In the genomic region with DNA sequence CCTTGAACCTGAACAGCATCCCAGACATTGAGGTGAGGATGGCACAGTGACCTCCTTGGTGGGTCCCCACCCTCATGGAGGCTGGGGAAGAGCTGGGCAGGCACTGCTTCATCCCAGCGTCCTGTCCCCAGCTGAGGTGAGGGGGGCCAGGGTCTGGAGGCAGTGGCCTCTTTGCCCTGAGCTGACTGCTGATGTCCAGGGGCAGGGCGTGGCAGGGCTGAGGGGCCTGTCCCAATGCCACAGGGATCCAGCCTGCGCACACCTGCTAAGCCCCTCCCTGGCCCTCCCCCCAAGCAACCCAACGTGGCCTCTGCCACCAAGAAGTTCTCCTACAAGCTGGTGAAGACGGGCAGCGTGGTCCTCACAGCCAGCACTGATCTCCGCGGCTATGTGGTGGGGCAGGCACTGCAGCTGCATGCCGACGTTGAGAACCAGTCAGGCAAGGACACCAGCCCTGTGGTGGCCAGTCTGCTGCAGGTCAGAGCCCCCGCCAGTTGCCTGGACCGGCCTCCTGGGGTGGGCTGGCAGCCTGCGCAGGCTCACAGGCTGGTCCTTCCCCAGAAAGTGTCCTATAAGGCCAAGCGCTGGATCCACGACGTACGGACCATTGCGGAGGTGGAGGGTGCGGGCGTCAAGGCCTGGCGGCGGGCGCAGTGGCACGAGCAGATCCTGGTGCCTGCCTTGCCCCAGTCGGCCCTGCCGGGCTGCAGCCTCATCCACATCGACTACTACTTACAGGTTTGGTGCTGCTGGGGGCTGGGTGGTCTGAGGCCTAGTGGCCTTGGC, we compare ENCODE assay signal across 21 cellular contexts. TPM values are rescaled to one million over a fixed set of nuclear protein-coding genes. Genes with fewer than 3 reads are reported as not detected.
DNase-seq lines count a peak whose midpoint lies in the region; ATAC-seq and TF ChIP-seq lines count a peak whose summit lies in the region.
"Had no signal": no experiment of that assay in that cellular context is flagged by ENCODE, and none has a peak within 500 bp of the region (broad histone marks: within the 10 kb centered on the region; RNA-seq: fewer than 3 reads in every experiment).

No MANE protein-coding gene starts in this region.

- H3K9me3 Mint-ChIP-seq in Calu3 (ENCODE audit: low read depth, unreplicated experiment) (no peaks in the 10 kb centered on the region), progenitor cell of endocrine pancreas (ENCODE audit: low read depth) (no peaks in the 10 kb centered on the region)
- H3K9me3 Mint-ChIP-seq: activated CD4-positive, alpha-beta T cell treated with anti-CD3 and anti-CD28 coated beads, Interleukin-2, amount 10 ng/mL, durations not matched to agents 7 days and 5 days; activated naive CD4-positive, alpha-beta T cell treated with anti-CD3 and anti-CD28 coated beads, Interleukin-2, amount 10 ng/mL, durations not matched to agents 7 days and 5 days; CD8-positive, alpha-beta T cell; stimulated activated naive CD8-positive, alpha-beta T cell treated with anti-CD3 and anti-CD28 coated beads, Interleukin-15, amount 100 ng/mL, for 72 hours had no signal

- H3K27ac ChIP-seq in RWPE1 = peak overlapping the region; percentile 100
- H3K27ac ChIP-seq in epithelial cell of prostate = peak overlapping the region; percentile 99
- H3K27ac ChIP-seq: coronary artery had no signal

- peaks cover 68% of the 10 kb centered on the region for H3K36me3 Mint-ChIP-seq in Calu3 (ENCODE audit: insufficient read depth, unreplicated experiment)
- H3K36me3 Mint-ChIP-seq in progenitor cell of endocrine pancreas (ENCODE audit: insufficient read depth) = peaks cover 2% of the 10 kb centered on the region

- DNase-seq in Calu3 = no peak
- no peak for DNase-seq in RWPE1 (ENCODE audit: low spot score)
- no peak for DNase-seq in epithelial cell of prostate (ENCODE audit: low read depth, low spot score)
- no peak for DNase-seq in progenitor cell of endocrine pancreas (ENCODE audit: low spot score, unreplicated experiment)
- no peak for DNase-seq in NCI-H82 treated with DMSO at 0.1 percent for 48 hours (lab: John Stamatoyannopoulos, UW; ENCODE audit: unreplicated experiment)
- DNase-seq in NCI-H1436 treated with DMSO at 0.1 percent for 48 hours (lab: John Stamatoyannopoulos, UW) = no peak
- no peak for DNase-seq in DMS79 (lab: John Stamatoyannopoulos, UW)
- DNase-seq: activated CD4-positive, alpha-beta T cell treated with anti-CD3 and anti-CD28 coated beads, Interleukin-2, amount 10 ng/mL, durations not matched to agents 7 days and 5 days; activated naive CD4-positive, alpha-beta T cell treated with anti-CD3 and anti-CD28 coated beads, Interleukin-2, amount 10 ng/mL, durations not matched to agents 7 days and 5 days; CD8-positive, alpha-beta T cell; DND-41; foreskin fibroblast; KG1; NCI-H2081 treated with DMSO at 0.1 percent for 48 hours; NCI-H510A; stimulated activated naive CD8-positive, alpha-beta T cell treated with anti-CD3 and anti-CD28 coated beads, Interleukin-15, amount 100 ng/mL, for 72 hours; T1000 had no signal

- H3K4me1 Mint-ChIP-seq in Calu3 (ENCODE audit: low read depth, unreplicated experiment) (peaks cover 35% of the 10 kb centered on the region), progenitor cell of endocrine pancreas (ENCODE audit: low read depth) (peaks cover 18% of the 10 kb centered on the region)

- POLR2A ChIA-PET in RWPE1 (lab: Yijun Ruan, JAX; ENCODE audit: low non-redundant PET) = interaction anchor here (0.6 to 3.4 kb wide), 2 partner anchors 9 to 23 kb away, joined by 3 to 14 read pairs; a partner anchor contains a TSS

- H3K27ac Mint-ChIP-seq in Calu3 (ENCODE audit: unreplicated experiment) (peak overlapping the region; percentile 95), progenitor cell of endocrine pancreas (peak overlapping the region; percentile 77)
- H3K27ac Mint-ChIP-seq: activated CD4-positive, alpha-beta T cell treated with anti-CD3 and anti-CD28 coated beads, Interleukin-2, amount 10 ng/mL, durations not matched to agents 7 days and 5 days; activated naive CD4-positive, alpha-beta T cell treated with anti-CD3 and anti-CD28 coated beads, Interleukin-2, amount 10 ng/mL, durations not matched to agents 7 days and 5 days; CD8-positive, alpha-beta T cell had no signal

- H3K4me3 Mint-ChIP-seq in Calu3 (ENCODE audit: low read depth, unreplicated experiment) = peak overlapping the region; percentile 49
- H3K4me3 Mint-ChIP-seq in progenitor cell of endocrine pancreas (ENCODE audit: low read depth) = no peak overlapping the region
- H3K4me3 Mint-ChIP-seq: activated CD4-positive, alpha-beta T cell treated with anti-CD3 and anti-CD28 coated beads, Interleukin-2, amount 10 ng/mL, durations not matched to agents 7 days and 5 days; activated naive CD4-positive, alpha-beta T cell treated with anti-CD3 and anti-CD28 coated beads, Interleukin-2, amount 10 ng/mL, durations not matched to agents 7 days and 5 days; CD8-positive, alpha-beta T cell; stimulated activated naive CD8-positive, alpha-beta T cell treated with anti-CD3 and anti-CD28 coated beads, Interleukin-15, amount 100 ng/mL, for 72 hours had no signal

- CTCF ChIA-PET in Calu3 (lab: Charles Lee) (no interaction called here), RWPE1 (lab: Yijun Ruan, JAX) (interaction anchor here (0.6 to 1.3 kb wide), 2 partner anchors 35 to 77 kb away, joined by 4 to 5 read pairs; no protein-coding TSS in a partner anchor)

- intact Hi-C loops in Calu3 (cut with micrococcal nuclease; ENCODE audit: unreplicated experiment) = no loop called here

- H3K27me3 Mint-ChIP-seq in Calu3 (ENCODE audit: unreplicated experiment) = no peaks in the 10 kb centered on the region
- H3K27me3 Mint-ChIP-seq in progenitor cell of endocrine pancreas = no peaks in the 10 kb centered on the region
- H3K27me3 Mint-ChIP-seq: activated CD4-positive, alpha-beta T cell treated with anti-CD3 and anti-CD28 coated beads, Interleukin-2, amount 10 ng/mL, durations not matched to agents 7 days and 5 days; activated naive CD4-positive, alpha-beta T cell treated with anti-CD3 and anti-CD28 coated beads, Interleukin-2, amount 10 ng/mL, durations not matched to agents 7 days and 5 days; stimulated activated naive CD8-positive, alpha-beta T cell treated with anti-CD3 and anti-CD28 coated beads, Interleukin-15, amount 100 ng/mL, for 72 hours had no signal

- no TSS peak for BruUV-seq in Calu3 (replicated peaks; lab: Mats Ljungman, UMichigan)

- no peak for ATAC-seq in GM18498 (IDR thresholded peaks at IDR 0.05; ENCODE audit: unreplicated experiment)
- ATAC-seq: CD8-positive, alpha-beta T cell; mucosa of descending colon; sciatic nerve; stimulated activated naive CD8-positive, alpha-beta T cell treated with anti-CD3 and anti-CD28 coated beads, Interleukin-15, amount 100 ng/mL, for 72 hours had no signal

- TF ChIP-seq CTCF in Calu3 (IDR thresholded peaks at IDR 0.05; ENCODE audit: unreplicated experiment) = no peak
- no peak for TF ChIP-seq CTCF in RWPE1 (conservative IDR thresholded peaks at IDR 0.05; ENCODE audit: low read depth)
- no peak for TF ChIP-seq CTCF in progenitor cell of endocrine pancreas (IDR thresholded peaks at IDR 0.05; ENCODE audit: unreplicated experiment)

RNA-seq across cellular contexts. Expression of a gene that starts 4.9 kb away (rescaled TPM):
- total RNA-seq in Calu3 (2022) = 56.0 and 61.7 TPM in 2 replicates
- 159 and 167 TPM in 2 replicates for total RNA-seq in progenitor cell of endocrine pancreas

RNA-seq across cellular contexts. Expression of a gene that starts 8.4 kb away (rescaled TPM):
- 86.4 and 93.7 TPM in 2 replicates for total RNA-seq in Calu3 (2022)
- 64.0 and 74.9 TPM in 2 replicates for total RNA-seq in progenitor cell of endocrine pancreas

RNA-seq across cellular contexts. Expression of a gene that starts 23.6 kb away (rescaled TPM):
- total RNA-seq in Calu3 (2022) (30.0 and 31.7 TPM in 2 replicates), progenitor cell of endocrine pancreas (35.7 and 38.8 TPM in 2 replicates)

RNA-seq across cellular contexts. Expression of a gene that starts 35.2 kb away (rescaled TPM):
- 29.7 and 30.2 TPM in 2 replicates for total RNA-seq in Calu3 (2022)
- total RNA-seq in progenitor cell of endocrine pancreas = 58.8 and 64.0 TPM in 2 replicates
